ENCODE assay signal across 8 cellular contexts in genomic region chr3:53254810-53255359, GRCh38.
DNase-seq lines count a peak whose midpoint lies in the region; ATAC-seq and TF ChIP-seq lines count a peak whose summit lies in the region.

No MANE protein-coding gene starts in this region.

- peak overlapping the region; percentile 83 to 85 for H3K4me3 ChIP-seq in mucosa of rectum (ENCODE audit: low read length in 2 of 2)

- DNase-seq in NCI-H524 (lab: John Stamatoyannopoulos, UW) (peak; percentile 28 to 69), NCI-H524 treated with DMSO at 0.1 percent for 48 hours (lab: John Stamatoyannopoulos, UW) (no peak), NCI-H526 treated with DMSO at 0.1 percent for 48 hours (lab: John Stamatoyannopoulos, UW) (peak; percentile 16), activated T-cell treated with anti-CD3 and anti-CD28 coated beads for 48 hours (ENCODE audit: low read depth) (peak; percentile 54), erythroblast (lab: John Stamatoyannopoulos, UW) (peak; percentile 65 to 67)
- DNase-seq in stimulated activated naive CD4-positive, alpha-beta T cell (lab: John Stamatoyannopoulos, UW) = peak; percentile 6 to 61 (median 28)

- H3K27ac ChIP-seq in mucosa of rectum (ENCODE audit: low read depth in 2 of 2, low read length in 2 of 2) = peak overlapping the region; percentile 90 to 92

- H3K9me3 ChIP-seq in mucosa of rectum (ENCODE audit: control insufficient read depth in 2 of 2, low read length in 2 of 2) = no peaks in the 10 kb centered on the region

- H3K36me3 ChIP-seq in mucosa of rectum (ENCODE audit: control insufficient read depth in 2 of 2, insufficient read depth in 2 of 2, low read length in 2 of 2) = no peaks in the 10 kb centered on the region

- H3K9ac ChIP-seq in mucosa of rectum (ENCODE audit: low read depth in 1 of 2, low read length in 2 of 2) = peak overlapping the region; percentile 76 to 84

- TF ChIP-seq POLR2A in erythroblast (IDR thresholded peaks at IDR 0.05; ENCODE audit: low read length) = no peak

- H3K4me1 ChIP-seq in mucosa of rectum (ENCODE audit: control insufficient read depth in 2 of 2, insufficient read depth in 2 of 2, low read length in 2 of 2) = peaks cover 21 to 22% of the 10 kb centered on the region in 2 donors

- H3K27me3 ChIP-seq in mucosa of rectum (ENCODE audit: control insufficient read depth in 2 of 2, insufficient read depth in 2 of 2, low read length in 2 of 2) = no peaks in the 10 kb centered on the region

- peak; percentile 40 for ATAC-seq in HG02763 (IDR thresholded peaks at IDR 0.05; ENCODE audit: unreplicated experiment)
